Comparison of ENCODE assay signal across 13 cellular contexts in genomic region chr14:72812292-72812851, GRCh38.
DNase-seq lines count a peak whose midpoint lies in the region; ATAC-seq, FAIRE-seq and TF ChIP-seq lines count a peak whose summit lies in the region.
"Had no signal": no experiment of that assay in that cellular context is flagged by ENCODE, and none has a peak within 500 bp of the region (broad histone marks: within the 10 kb centered on the region; RNA-seq: fewer than 3 reads in every experiment).

No MANE protein-coding gene starts in this region.

- H3K4me2 ChIP-seq in keratinocyte (ENCODE audit: control insufficient read depth, extremely low read depth, insufficient read depth, low read depth, low read length) (no peak overlapping the region), trophoblast cell (ENCODE audit: low read length) (no peak overlapping the region)

- H3K9me3 ChIP-seq in keratinocyte (ENCODE audit: control insufficient read depth, low read depth, low read length) (no peaks in the 10 kb centered on the region), trophoblast cell (ENCODE audit: insufficient read depth, low read depth, low read length) (peaks cover 3% of the 10 kb centered on the region)

- POLR2A ChIA-PET in T-cell (lab: Charles Lee): interaction anchor here in 1 of 2 donors (0.6 kb wide), 1 partner anchor 14 kb away, joined by 4 read pairs; no protein-coding TSS in a partner anchor

- no peak for FAIRE-seq in keratinocyte (lab: Jason Lieb, UNC)
- FAIRE-seq: astrocyte had no signal

- H2BK5ac ChIP-seq in trophoblast cell (ENCODE audit: low read depth, low read length, poor library complexity): no peak overlapping the region

- H2AFZ ChIP-seq in keratinocyte (ENCODE audit: control insufficient read depth, low read length) (peak overlapping the region; percentile 20), trophoblast cell (ENCODE audit: insufficient read depth, low read length, poor library complexity) (no peak overlapping the region)

- no peak overlapping the region for H3K23ac ChIP-seq in trophoblast cell (ENCODE audit: low read length)

- H4K12ac ChIP-seq in trophoblast cell (ENCODE audit: low read depth, low read length): no peak overlapping the region

- dilution Hi-C loops in keratinocyte (cut with MboI; ENCODE audit: extremely low pct_ligation_motif_present, low sequenced_read_pairs): no loop called here

- H3K79me2 ChIP-seq in keratinocyte (ENCODE audit: control insufficient read depth, insufficient read depth, low read length) (no peaks in the 10 kb centered on the region), trophoblast cell (ENCODE audit: control insufficient read depth, insufficient read depth, low read length, poor library complexity) (no peaks in the 10 kb centered on the region)

- TF ChIP-seq CTCF in keratinocyte (optimal IDR thresholded peaks at IDR 0.05 in 1 of 3, IDR thresholded peaks at IDR 0.05 in 1 of 3, conservative IDR thresholded peaks at IDR 0.05 in 1 of 3; ENCODE audit: extremely low read depth in 1 of 3, insufficient read depth in 2 of 3, low read length in 3 of 3): peak in 1 of 3 experiments; percentile 5

- CTCF ChIA-PET in T-cell (lab: Charles Lee): no interaction called here

- H2BK120ac ChIP-seq in trophoblast cell (ENCODE audit: insufficient read depth, low read length, poor library complexity): no peak overlapping the region

- H3K4me3 Mint-ChIP-seq in T-cell: no peak overlapping the region

- H3K27ac ChIP-seq in cingulate gyrus (ENCODE audit: low read depth, low read length) (peak overlapping the region; percentile 78), keratinocyte (ENCODE audit: control insufficient read depth, insufficient read depth, low read length) (no peak overlapping the region), trophoblast cell (ENCODE audit: low read depth, low read length) (no peak overlapping the region)

- no peaks in the 10 kb centered on the region for H3K79me1 ChIP-seq in trophoblast cell (ENCODE audit: low read length)

- peak overlapping the region; percentile 37 for H3K18ac ChIP-seq in trophoblast cell (ENCODE audit: low read length)

- H3K9me3 Mint-ChIP-seq in T-cell: no peaks in the 10 kb centered on the region

- no peaks in the 10 kb centered on the region for H3K36me3 Mint-ChIP-seq in T-cell

- no peak for ATAC-seq in HG02610 (IDR thresholded peaks at IDR 0.05; ENCODE audit: unreplicated experiment)
- no peak for ATAC-seq in T-cell (replicated peaks in 1 of 4)
- ATAC-seq: Panc1 had no signal

- no peak overlapping the region for H2AK5ac ChIP-seq in trophoblast cell (ENCODE audit: low read length)

- no peaks in the 10 kb centered on the region for H4K20me1 ChIP-seq in keratinocyte (ENCODE audit: control insufficient read depth, extremely low read depth, insufficient read depth, low read length)

- H3K9me1 ChIP-seq in keratinocyte (ENCODE audit: control insufficient read depth, extremely low read depth, insufficient read depth, low read length): no peaks in the 10 kb centered on the region

- H2BK12ac ChIP-seq in trophoblast cell (ENCODE audit: low read length): peak overlapping the region; percentile 8

- DNase-seq in ELF-1 (ENCODE audit: low read depth, low spot score) (peak; percentile 77), keratinocyte (ENCODE audit: low read depth, low spot score) (no peak), trophoblast cell (peak; percentile 2 to 33), AG08396 (ENCODE audit: low spot score) (no peak), T-cell (no peak)
- DNase-seq in effector CD8-positive, alpha-beta T cell (lab: John Stamatoyannopoulos, UW): no peak
- DNase-seq: activated CD8-positive, alpha-beta memory T cell treated with anti-CD3 and anti-CD28 coated beads, Interleukin-2, amount 50 U/mL, for 48 hours; NCI-H1694; stimulated activated CD4-positive, alpha-beta T cell treated with anti-CD3 and anti-CD28 coated beads, Interleukin-12 subunit alpha, Interleukin-12 subunit beta, amount 100 ng/mL, for 4 hours had no signal

- no peak overlapping the region for H3K4me3 ChIP-seq in keratinocyte (ENCODE audit: control insufficient read depth in 2 of 3, extremely low read depth in 1 of 3, insufficient read depth in 2 of 3, low read depth in 1 of 3, low read length in 3 of 3)
- H3K4me3 ChIP-seq in trophoblast cell (ENCODE audit: low read depth, low read length): no peak overlapping the region

- H3K4ac ChIP-seq in trophoblast cell (ENCODE audit: low read depth, low read length): no peak overlapping the region

- peaks cover 0 to 3% of the 10 kb centered on the region in 2 donors for H3K27me3 Mint-ChIP-seq in T-cell

- H3K27me3 ChIP-seq in keratinocyte (ENCODE audit: control insufficient read depth, extremely low read depth, insufficient read depth, low read length) (peaks cover 3% of the 10 kb centered on the region), trophoblast cell (ENCODE audit: insufficient read depth, low read length) (no peaks in the 10 kb centered on the region)

- H4K8ac ChIP-seq in trophoblast cell (ENCODE audit: low read depth, low read length): no peak overlapping the region

- H4K91ac ChIP-seq in trophoblast cell (ENCODE audit: low read depth, low read length): peak overlapping the region; percentile 11

- peaks cover 13 to 22% (median 17%) of the 10 kb centered on the region in 3 donors for H3K4me1 Mint-ChIP-seq in T-cell

- no peak overlapping the region for H3K27ac Mint-ChIP-seq in T-cell

- H3K9ac ChIP-seq in keratinocyte (ENCODE audit: control insufficient read depth, extremely low read depth, insufficient read depth, low read length) (no peak overlapping the region), trophoblast cell (ENCODE audit: low read length) (no peak overlapping the region)

- peak overlapping the region; percentile 32 for H3K14ac ChIP-seq in trophoblast cell (ENCODE audit: low read length)

- H3K36me3 ChIP-seq in keratinocyte (ENCODE audit: control insufficient read depth in 2 of 2, extremely low read depth in 1 of 2, insufficient read depth in 2 of 2, low read length in 2 of 2) (no peaks in the 10 kb centered on the region), trophoblast cell (ENCODE audit: control insufficient read depth in 1 of 2, insufficient read depth in 2 of 2, low read length in 2 of 2) (no peaks in the 10 kb centered on the region)

- H3K4me1 ChIP-seq in keratinocyte (ENCODE audit: control insufficient read depth, extremely low read depth, insufficient read depth, low read length) (peaks cover 5% of the 10 kb centered on the region), trophoblast cell (ENCODE audit: control insufficient read depth in 1 of 2, insufficient read depth in 2 of 2, low read length in 2 of 2) (peaks cover 4 to 7% of the 10 kb centered on the region in 2 experiments)

- no CpG with 5 or more reads among the region's 17 CpGs for WGBS in trophoblast cell (ENCODE audit: extremely low coverage, insufficient coverage, insufficient read length)

Comparison
In these comparisons a context has a peak if more than half of its experiments do, and no peak if none do; other contexts are left out.
1. DNase-seq: peak in ELF-1 (single experiment) and trophoblast cell (2 of 2); none in keratinocyte (single experiment), AG08396 (single experiment), effector CD8-positive, alpha-beta T cell (single experiment) and T-cell (0 of 34).